20 cellular contexts compared by ENCODE assay signal in genomic region chr10:29357962-29358635, GRCh38.
"Had no signal": no experiment of that assay in that cellular context is flagged by ENCODE, and none has a peak within 500 bp of the region (broad histone marks: within the 10 kb centered on the region; RNA-seq: fewer than 3 reads in every experiment).

No MANE protein-coding gene starts in this region.

- H3K27me3 ChIP-seq: esophagus squamous epithelium, gastroesophageal sphincter, sigmoid colon, suprapubic skin, thyroid gland had no signal

- H3K4me3 ChIP-seq: esophagus squamous epithelium, gastroesophageal sphincter, mucosa of descending colon, sigmoid colon, skin epidermis, suprapubic skin, thyroid gland had no signal

- H3K27me3 Mint-ChIP-seq: dendritic cell treated with granulocyte-macrophage colony-stimulating factor and Interleukin-4, amounts not matched to agents 40 ng/mL and 50 ng/mL, for 4 days had no signal

- H3K9me3 ChIP-seq: esophagus squamous epithelium, gastroesophageal sphincter, mucosa of descending colon, sigmoid colon, suprapubic skin, thyroid gland had no signal

- H3K9me3 Mint-ChIP-seq: dendritic cell treated with granulocyte-macrophage colony-stimulating factor and Interleukin-4, amounts not matched to agents 40 ng/mL and 50 ng/mL, for 4 days; effector memory CD8-positive, alpha-beta T cell; naive thymus-derived CD8-positive, alpha-beta T cell; neural crest cell had no signal

- H3K36me3 Mint-ChIP-seq: naive thymus-derived CD8-positive, alpha-beta T cell had no signal

- DNase-seq: cerebellar nuclear complex; effector memory CD8-positive, alpha-beta T cell; esophagus squamous epithelium; foreskin fibroblast; glutamatergic neuron; kidney; left cardiac atrium; left ventricle myocardium superior; mucosa of descending colon; naive thymus-derived CD8-positive, alpha-beta T cell; nucleus accumbens; sigmoid colon; stimulated activated CD4-positive, alpha-beta T cell treated with anti-CD3 and anti-CD28 coated beads, Interleukin-2, amount 100 ng/mL, for 48 hours; stimulated activated naive CD4-positive, alpha-beta T cell treated with Interleukin-2 at 50 U/mL for 16 hours; thyroid gland had no signal

- H3K27ac Mint-ChIP-seq: dendritic cell treated with granulocyte-macrophage colony-stimulating factor and Interleukin-4, amounts not matched to agents 40 ng/mL and 50 ng/mL, for 4 days; effector memory CD8-positive, alpha-beta T cell; naive thymus-derived CD8-positive, alpha-beta T cell had no signal

- ATAC-seq: effector memory CD8-positive, alpha-beta T cell; gastroesophageal sphincter; left cardiac atrium; left ventricle myocardium superior; mucosa of descending colon; naive thymus-derived CD8-positive, alpha-beta T cell had no signal

- H3K4me3 Mint-ChIP-seq: dendritic cell treated with granulocyte-macrophage colony-stimulating factor and Interleukin-4, amounts not matched to agents 40 ng/mL and 50 ng/mL, for 4 days; effector memory CD8-positive, alpha-beta T cell; naive thymus-derived CD8-positive, alpha-beta T cell; neural crest cell had no signal

- H3K4me1 ChIP-seq: esophagus squamous epithelium, suprapubic skin, thyroid gland had no signal

- H3K27ac ChIP-seq: esophagus squamous epithelium, gastroesophageal sphincter, sigmoid colon, skin epidermis, suprapubic skin, thyroid gland had no signal

- H3K36me3 ChIP-seq: esophagus squamous epithelium, gastroesophageal sphincter, sigmoid colon, suprapubic skin, thyroid gland had no signal
